In genomic region chr1:115671176-115672062, GRCh38 we compare ENCODE assay signal across 9 cellular contexts. TPM values are rescaled to one million over a fixed set of nuclear protein-coding genes. Genes with fewer than 3 reads are reported as not detected.
DNase-seq lines count a peak whose midpoint lies in the region; ATAC-seq and TF ChIP-seq lines count a peak whose summit lies in the region.
"Had no signal": no experiment of that assay in that cellular context is flagged by ENCODE, and none has a peak within 500 bp of the region (broad histone marks: within the 10 kb centered on the region; RNA-seq: fewer than 3 reads in every experiment).

No MANE protein-coding gene starts in this region.

- H3K9me3 ChIP-seq in Peyer's patch: no peaks in the 10 kb centered on the region
- H3K9me3 ChIP-seq in heart left ventricle: peaks cover 0 to 5% (median 0%) of the 10 kb centered on the region in 12 donors
- no peaks in the 10 kb centered on the region for H3K9me3 ChIP-seq in smooth muscle cell (replicated peaks; ENCODE audit: low read depth)

- H3K27ac Mint-ChIP-seq in activated CD4-positive, alpha-beta T cell treated with anti-CD3 and anti-CD28 coated beads, Interleukin-2, amount 10 ng/mL, durations not matched to agents 24 days and 14 days: no peak overlapping the region

- H3K27ac ChIP-seq in Peyer's patch: peak overlapping the region in 3 of 4 donors; percentile 19 to 27 (median 26)
- peak overlapping the region in 6 of 12 donors; percentile 27 to 74 (median 46) for H3K27ac ChIP-seq in heart left ventricle
- H3K27ac ChIP-seq in smooth muscle cell (ENCODE audit: low read depth): peak overlapping the region; percentile 3
- H3K27ac ChIP-seq: parathyroid adenoma had no signal

- no peak overlapping the region for H3K9ac ChIP-seq in smooth muscle cell (ENCODE audit: low read depth)
- H3K9ac ChIP-seq: parathyroid adenoma had no signal

- no peak overlapping the region for H3K4me2 ChIP-seq in smooth muscle cell

- H3F3A ChIP-seq in smooth muscle cell (ENCODE audit: low read depth): peaks cover 8% of the 10 kb centered on the region

- no peaks in the 10 kb centered on the region for H3K79me2 ChIP-seq in smooth muscle cell (ENCODE audit: low read depth)
- H3K79me2 ChIP-seq: parathyroid adenoma had no signal

- no peak overlapping the region for H3K4me3 Mint-ChIP-seq in activated CD4-positive, alpha-beta T cell treated with anti-CD3 and anti-CD28 coated beads, Interleukin-2, amount 10 ng/mL, durations not matched to agents 24 days and 14 days

- no peaks in the 10 kb centered on the region for H3K9me3 Mint-ChIP-seq in activated CD4-positive, alpha-beta T cell treated with anti-CD3 and anti-CD28 coated beads, Interleukin-2, amount 10 ng/mL, durations not matched to agents 24 days and 14 days

- ATAC-seq in heart left ventricle: peak in 3 of 4 donors; percentile 31 to 59 (median 41)

- no peak overlapping the region for H2AFZ ChIP-seq in smooth muscle cell (ENCODE audit: low read depth)
- H2AFZ ChIP-seq: parathyroid adenoma had no signal

- H3K27me3 ChIP-seq in Peyer's patch: no peaks in the 10 kb centered on the region
- H3K27me3 ChIP-seq in heart left ventricle: no peaks in the 10 kb centered on the region
- no peaks in the 10 kb centered on the region for H3K27me3 ChIP-seq in smooth muscle cell (ENCODE audit: low read depth)

- H3K4me1 ChIP-seq in Peyer's patch (peaks cover 0 to 23% (median 0%) of the 10 kb centered on the region in 4 donors), heart left ventricle (peaks cover 0 to 56% (median 19%) of the 10 kb centered on the region in 12 donors), smooth muscle cell (ENCODE audit: low read depth) (peaks cover under 1% of the 10 kb centered on the region)
- H3K4me1 ChIP-seq: parathyroid adenoma had no signal

- no peaks in the 10 kb centered on the region for H3K27me3 Mint-ChIP-seq in activated CD4-positive, alpha-beta T cell treated with anti-CD3 and anti-CD28 coated beads, Interleukin-2, amount 10 ng/mL, durations not matched to agents 24 days and 14 days

- no peaks in the 10 kb centered on the region for H4K20me1 ChIP-seq in smooth muscle cell (ENCODE audit: low read depth)

- TF ChIP-seq CTCF in Peyer's patch (IDR thresholded peaks at IDR 0.05) (no peak), heart left ventricle (IDR thresholded peaks at IDR 0.05) (no peak), smooth muscle cell (IDR thresholded peaks at IDR 0.05; ENCODE audit: borderline replicate concordance, insufficient read depth, poor library complexity, severe bottlenecking) (no peak)

- intact Hi-C loops in heart left ventricle (cut with DNase I): no loop called here
- intact Hi-C loops in activated CD4-positive, alpha-beta T cell treated with anti-CD3 and anti-CD28 coated beads, Interleukin-2, amount 10 ng/mL, durations not matched to agents 24 days and 14 days (cut with micrococcal nuclease): no loop called here

- WGBS in heart left ventricle, 4 donors: 76 to 84% (median 81%) methylated on average over 4 to 20 of the region's 20 CpGs
- 81% methylated on average over 20 of the region's 20 CpGs for WGBS in smooth muscle cell (ENCODE audit: low lambda C conversion rate)

- peaks cover 13% of the 10 kb centered on the region for H3K4me1 Mint-ChIP-seq in activated CD4-positive, alpha-beta T cell treated with anti-CD3 and anti-CD28 coated beads, Interleukin-2, amount 10 ng/mL, durations not matched to agents 24 days and 14 days

- H3K36me3 ChIP-seq in Peyer's patch: no peaks in the 10 kb centered on the region
- peaks cover 0 to 19% (median 3%) of the 10 kb centered on the region in 9 donors for H3K36me3 ChIP-seq in heart left ventricle
- H3K36me3 ChIP-seq in smooth muscle cell (ENCODE audit: low read depth): no peaks in the 10 kb centered on the region

- H3K4me3 ChIP-seq in Peyer's patch (no peak overlapping the region), heart left ventricle (no peak overlapping the region), smooth muscle cell (no peak overlapping the region)

- TF ChIP-seq POLR2A in Peyer's patch (IDR thresholded peaks at IDR 0.05): no peak
- TF ChIP-seq POLR2A in heart left ventricle (IDR thresholded peaks at IDR 0.05): no peak

- DNase-seq in HPDE6-E6E7 (ENCODE audit: extremely low spot score) (peak; percentile 66), Peyer's patch (peak in 2 of 3 donors; percentile 61 to 64), heart left ventricle (no peak), smooth muscle cell (lab: John Stamatoyannopoulos, UW; ENCODE audit: unreplicated experiment) (no peak), epidermal melanocyte (ENCODE audit: insufficient read length, low spot score) (no peak), cerebellar cortex (ENCODE audit: low spot score) (no peak)
- no peak for DNase-seq in activated CD4-positive, alpha-beta T cell treated with anti-CD3 and anti-CD28 coated beads, Interleukin-2, amount 10 ng/mL, durations not matched to agents 24 days and 14 days
- DNase-seq: cortex of kidney had no signal

- peaks cover 15% of the 10 kb centered on the region for H3K36me3 Mint-ChIP-seq in activated CD4-positive, alpha-beta T cell treated with anti-CD3 and anti-CD28 coated beads, Interleukin-2, amount 10 ng/mL, durations not matched to agents 24 days and 14 days (ENCODE audit: low read depth)

RNA-seq across cellular contexts. Expression of gene VANGL1, which starts 29.6 kb away (rescaled TPM):
- total RNA-seq in Peyer's patch: 10 to 100 TPM in 1 of 4 donors, 1 to 10 TPM in 3; 6.2 to 10.7 (median 7.3) TPM
- 10 to 100 TPM in 1 of 9 donors, 1 to 10 TPM in 8; 6.2 to 11.5 (median 8.2) TPM for total RNA-seq in heart left ventricle
- polyA plus RNA-seq in heart left ventricle: 1 to 10 TPM; 1.4 to 4.4 TPM
- 7.9 and 12.2 TPM in 2 replicates for total RNA-seq in smooth muscle cell
- 5.5 and 6.5 TPM in 2 replicates for polyA plus RNA-seq in smooth muscle cell
- 7.6 and 7.8 TPM in 2 replicates for total RNA-seq in activated CD4-positive, alpha-beta T cell treated with anti-CD3 and anti-CD28 coated beads, Interleukin-2, amount 10 ng/mL, durations not matched to agents 24 days and 14 days

Comparison
In these comparisons a context has a peak if more than half of its experiments do, and no peak if none do; other contexts are left out.
1. DNase-seq: peak in HPDE6-E6E7 (single experiment) and Peyer's patch (2 of 3); none in heart left ventricle (0 of 5), smooth muscle cell (single experiment), activated CD4-positive, alpha-beta T cell treated with anti-CD3 and anti-CD28 coated beads, Interleukin-2, amount 10 ng/mL, durations not matched to agents 24 days and 14 days (single experiment), epidermal melanocyte (single experiment) and cerebellar cortex (single experiment).